In the genomic region with DNA sequence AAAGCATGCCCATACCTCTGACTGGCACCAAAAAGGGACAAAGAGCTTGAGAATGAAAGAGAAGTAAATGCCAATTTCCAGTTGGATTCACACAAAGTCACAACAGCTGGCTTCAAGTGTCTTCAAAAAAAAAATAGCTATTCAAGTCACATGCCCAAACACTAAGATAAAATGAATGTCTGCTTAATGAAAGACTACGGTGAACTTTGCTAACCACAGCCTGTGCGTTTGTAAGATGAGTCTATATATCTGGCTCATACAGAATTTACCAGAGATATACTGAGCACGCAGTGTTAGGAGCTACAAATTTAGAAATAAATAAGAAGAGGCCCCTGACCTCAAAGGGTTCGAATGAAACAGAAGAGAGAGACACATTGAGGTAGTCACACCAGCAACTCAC, we compare ENCODE assay signal across 17 cellular contexts.
"Had no signal": no experiment of that assay in that cellular context is flagged by ENCODE, and none has a peak within 500 bp of the region (broad histone marks: within the 10 kb centered on the region; RNA-seq: fewer than 3 reads in every experiment).

No MANE protein-coding gene starts in this region.

- H3K27ac ChIP-seq: SJSA1, SK-N-MC had no signal

- DNase-seq: Karpas-422, KG1, MG63, NCI-H1092, NCI-H1417, NCI-H1436 treated with DMSO at 0.1 percent for 48 hours, NCI-H1694, NCI-H187 treated with DMSO at 0.1 percent for 48 hours, NCI-H2029 treated with DMSO at 0.1 percent for 48 hours, NCI-H524, NCI-H526 treated with DMSO at 0.1 percent for 48 hours, NCI-H748 treated with DMSO at 0.1 percent for 48 hours, Right ventricle myocardium superior, RPMI8226, SIG-M5 had no signal

- H3K4me3 ChIP-seq: MG63, SJSA1, SK-N-MC had no signal

- H3K9me3 ChIP-seq: MG63, SJSA1 had no signal

- H3K27me3 ChIP-seq: MG63 had no signal

- H3K4me1 ChIP-seq: SJSA1 had no signal

- H3K36me3 ChIP-seq: MG63, SJSA1 had no signal
